ENCODE assay signal across 14 cellular contexts in the genomic region with DNA sequence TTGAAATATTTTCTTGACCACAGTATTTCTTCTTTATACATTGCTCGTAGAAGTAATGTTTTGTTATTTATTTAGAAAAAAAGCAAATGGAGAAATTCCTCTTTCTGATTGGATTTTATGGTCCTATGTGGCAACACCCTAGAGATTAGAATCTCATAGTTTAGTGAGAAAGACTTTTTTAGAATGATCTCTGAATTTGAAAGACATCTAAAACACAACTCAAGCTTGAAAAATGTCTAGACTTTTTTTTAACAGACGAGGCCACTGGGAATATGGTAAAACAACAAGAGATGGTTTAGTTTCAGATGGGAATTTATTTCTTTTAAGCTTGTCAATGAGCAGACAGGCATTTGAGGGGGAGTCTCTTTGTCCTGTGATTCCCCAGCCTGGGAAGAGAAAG.
DNase-seq lines count a peak whose midpoint lies in the region; ATAC-seq and TF ChIP-seq lines count a peak whose summit lies in the region.
"Had no signal": no experiment of that assay in that cellular context is flagged by ENCODE, and none has a peak within 500 bp of the region (broad histone marks: within the 10 kb centered on the region; RNA-seq: fewer than 3 reads in every experiment).

No MANE protein-coding gene starts in this region.

- no peak overlapping the region for H3K4me3 Mint-ChIP-seq in nephron
- H3K4me3 Mint-ChIP-seq in activated CD4-positive, alpha-beta memory T cell treated with anti-CD3 and anti-CD28 coated beads, Interleukin-2, amount 10 ng/mL, durations not matched to agents 7 days and 5 days, result no peak overlapping the region
- H3K4me3 Mint-ChIP-seq: CD4-positive, CD25-positive, alpha-beta regulatory T cell had no signal

- no peaks in the 10 kb centered on the region for H3K27me3 ChIP-seq in ectodermal cell (ENCODE audit: control insufficient read depth, insufficient read depth, low read length, poor library complexity, severe bottlenecking)
- no peaks in the 10 kb centered on the region for H3K27me3 ChIP-seq in tibial artery
- H3K27me3 ChIP-seq: BLaER1 treated with 17β-estradiol and CSF1 and Interleukin-3, amounts not matched to agents 10 nM and 100 nM had no signal

- H3K4me1 Mint-ChIP-seq in nephron, result peaks cover 19% of the 10 kb centered on the region
- H3K4me1 Mint-ChIP-seq in activated CD4-positive, alpha-beta memory T cell treated with anti-CD3 and anti-CD28 coated beads, Interleukin-2, amount 10 ng/mL, durations not matched to agents 7 days and 5 days, result no peaks in the 10 kb centered on the region
- H3K4me1 Mint-ChIP-seq: CD4-positive, CD25-positive, alpha-beta regulatory T cell had no signal

- 90 to 94% methylated on average over 1 to 2 of the region's 2 CpGs for WGBS in ectodermal cell, 2 experiments

- H3K9me3 Mint-ChIP-seq in nephron, result peaks cover 2% of the 10 kb centered on the region
- no peaks in the 10 kb centered on the region for H3K9me3 Mint-ChIP-seq in activated CD4-positive, alpha-beta memory T cell treated with anti-CD3 and anti-CD28 coated beads, Interleukin-2, amount 10 ng/mL, durations not matched to agents 7 days and 5 days
- H3K9me3 Mint-ChIP-seq: CD4-positive, CD25-positive, alpha-beta regulatory T cell had no signal

- intact Hi-C loops in tibial artery (cut with DNase I; ENCODE audit: low total_unique reads) (no loop called here), left cardiac atrium (cut with DNase I) (no loop called here)

- DNase-seq in EL (peak; percentile 13), tibial artery (no peak), NCI-H1105 (lab: John Stamatoyannopoulos, UW) (no peak), substantia nigra (lab: John Stamatoyannopoulos, UW) (no peak), left cardiac atrium (no peak)
- no peak for DNase-seq in activated CD4-positive, alpha-beta memory T cell treated with anti-CD3 and anti-CD28 coated beads, Interleukin-2, amount 10 ng/mL, durations not matched to agents 7 days and 5 days
- DNase-seq: CD4-positive, CD25-positive, alpha-beta regulatory T cell; DMS53 had no signal

- H3K4me1 ChIP-seq in ectodermal cell (ENCODE audit: control insufficient read depth, insufficient read depth, low read length), result no peaks in the 10 kb centered on the region
- H3K4me1 ChIP-seq in tibial artery, result peaks cover 0 to 32% (median 13%) of the 10 kb centered on the region in 4 donors
- H3K4me1 ChIP-seq: A549 had no signal

- H3K9me3 ChIP-seq in ectodermal cell (ENCODE audit: control insufficient read depth, low read length), result no peaks in the 10 kb centered on the region
- H3K9me3 ChIP-seq in tibial artery, result no peaks in the 10 kb centered on the region
- H3K9me3 ChIP-seq: A549; BLaER1 treated with 17β-estradiol and CSF1 and Interleukin-3, amounts not matched to agents 10 nM and 100 nM had no signal

- no peak for TF ChIP-seq CTCF in nephron (IDR thresholded peaks at IDR 0.05; ENCODE audit: unreplicated experiment in 3 of 3)
- TF ChIP-seq CTCF in tibial artery (IDR thresholded peaks at IDR 0.05), result no peak

- CTCF ChIA-PET in activated CD4-positive, alpha-beta memory T cell treated with anti-CD3 and anti-CD28 coated beads, Interleukin-2, amount 10 ng/mL, durations not matched to agents 7 days and 5 days (lab: Charles Lee), result interaction anchor here (1.9 kb wide), 1 partner anchor 10 kb away, joined by 7 read pairs; no protein-coding TSS in a partner anchor

- ATAC-seq in left cardiac atrium, result no peak
- ATAC-seq: A549, GM12878, HCT116 had no signal

- peaks cover 4% of the 10 kb centered on the region for H3K27me3 Mint-ChIP-seq in nephron (ENCODE audit: low read depth)
- H3K27me3 Mint-ChIP-seq in activated CD4-positive, alpha-beta memory T cell treated with anti-CD3 and anti-CD28 coated beads, Interleukin-2, amount 10 ng/mL, durations not matched to agents 7 days and 5 days, result peaks cover 16% of the 10 kb centered on the region
- H3K27me3 Mint-ChIP-seq: CD4-positive, CD25-positive, alpha-beta regulatory T cell had no signal

- peaks cover 3% of the 10 kb centered on the region for H3K36me3 Mint-ChIP-seq in nephron (ENCODE audit: low read depth)
- H3K36me3 Mint-ChIP-seq in activated CD4-positive, alpha-beta memory T cell treated with anti-CD3 and anti-CD28 coated beads, Interleukin-2, amount 10 ng/mL, durations not matched to agents 7 days and 5 days (ENCODE audit: low read depth), result no peaks in the 10 kb centered on the region
- H3K36me3 Mint-ChIP-seq: CD4-positive, CD25-positive, alpha-beta regulatory T cell had no signal

- H3K27ac Mint-ChIP-seq in nephron, result peak overlapping the region; percentile 10 to 49 (median 29)
- no peak overlapping the region for H3K27ac Mint-ChIP-seq in activated CD4-positive, alpha-beta memory T cell treated with anti-CD3 and anti-CD28 coated beads, Interleukin-2, amount 10 ng/mL, durations not matched to agents 7 days and 5 days
- H3K27ac Mint-ChIP-seq: CD4-positive, CD25-positive, alpha-beta regulatory T cell had no signal

- H3K4me3 ChIP-seq in ectodermal cell (ENCODE audit: insufficient read depth, low read depth, low read length) (no peak overlapping the region), tibial artery (no peak overlapping the region)
- H3K4me3 ChIP-seq: A549; BLaER1 treated with 17β-estradiol and CSF1 and Interleukin-3, amounts not matched to agents 10 nM and 100 nM; GM12878 had no signal

- POLR2A ChIA-PET in activated CD4-positive, alpha-beta memory T cell treated with anti-CD3 and anti-CD28 coated beads, Interleukin-2, amount 10 ng/mL, durations not matched to agents 7 days and 5 days (lab: Charles Lee), result no interaction called here

- peak overlapping the region; percentile 26 for H3K27ac ChIP-seq in ectodermal cell (ENCODE audit: insufficient read depth, low read depth, low read length, poor library complexity, severe bottlenecking)
- peak overlapping the region; percentile 34 to 56 for H3K27ac ChIP-seq in tibial artery
- no peak overlapping the region for H3K27ac ChIP-seq in substantia nigra (ENCODE audit: low read depth, low read length, poor library complexity, severe bottlenecking)
- H3K27ac ChIP-seq: A549; BLaER1 treated with 17β-estradiol and CSF1 and Interleukin-3, amounts not matched to agents 10 nM and 100 nM had no signal

- H3K36me3 ChIP-seq in ectodermal cell (ENCODE audit: control insufficient read depth, insufficient read depth, low read length) (no peaks in the 10 kb centered on the region), tibial artery (no peaks in the 10 kb centered on the region)
- H3K36me3 ChIP-seq: BLaER1 treated with 17β-estradiol and CSF1 and Interleukin-3, amounts not matched to agents 10 nM and 100 nM had no signal
